ENCODE assay signal across 27 cellular contexts in genomic region chrX:63959975-63960374, GRCh38.
"Had no signal": no experiment of that assay in that cellular context is flagged by ENCODE, and none has a peak within 500 bp of the region (broad histone marks: within the 10 kb centered on the region; RNA-seq: fewer than 3 reads in every experiment).

No MANE protein-coding gene starts in this region.

- H3K27me3 Mint-ChIP-seq: activated CD4-positive, alpha-beta memory T cell treated with anti-CD3 and anti-CD28 coated beads for 36 hours; activated CD4-positive, alpha-beta T cell treated with anti-CD3 and anti-CD28 coated beads, Interleukin-2, amount 10 ng/mL, durations not matched to agents 7 days and 5 days; activated naive CD8-positive, alpha-beta T cell; activated T-helper 17 cell treated with anti-CD3 and anti-CD28 coated beads, Interleukin-2, amount 50 U/mL, for 72 hours had no signal

- H3K36me3 ChIP-seq: brain microvascular endothelial cell, SJSA1 had no signal

- H3K9me3 ChIP-seq: SJSA1 had no signal

- H3K4me1 Mint-ChIP-seq: activated CD4-positive, alpha-beta T cell treated with anti-CD3 and anti-CD28 coated beads, Interleukin-2, amount 10 ng/mL, durations not matched to agents 7 days and 5 days; activated T-helper 17 cell treated with anti-CD3 and anti-CD28 coated beads, Interleukin-2, amount 50 U/mL, for 72 hours had no signal

- H3K27me3 ChIP-seq: brain microvascular endothelial cell, SJSA1 had no signal

- H3K36me3 Mint-ChIP-seq: activated CD4-positive, alpha-beta memory T cell treated with anti-CD3 and anti-CD28 coated beads for 36 hours; activated naive CD8-positive, alpha-beta T cell had no signal

- DNase-seq: activated CD4-positive, alpha-beta memory T cell treated with anti-CD3 and anti-CD28 coated beads for 36 hours; activated CD4-positive, alpha-beta T cell treated with anti-CD3 and anti-CD28 coated beads for 1 hour; activated CD4-positive, alpha-beta T cell treated with anti-CD3 and anti-CD28 coated beads, Interleukin-2, amount 10 ng/mL, durations not matched to agents 7 days and 5 days; activated CD8-positive, alpha-beta memory T cell treated with anti-CD3 and anti-CD28 coated beads for 24 hours; activated gamma-delta T cell; activated naive CD4-positive, alpha-beta T cell treated with anti-CD3 and anti-CD28 coated beads for 36 hours; activated T-cell treated with anti-CD3 and anti-CD28 coated beads, Interleukin-2, amount 50 U/mL, for 4 hours; amygdala; brain microvascular endothelial cell; cerebellar nuclear complex; KBM-7; NCI-H1092 treated with DMSO at 0.1 percent for 48 hours; NCI-H1417 treated with DMSO at 0.1 percent for 48 hours; NCI-H1694 treated with DMSO at 0.1 percent for 48 hours; NCI-H2029 treated with DMSO at 0.1 percent for 48 hours; NCI-H345; NCI-H510A; NCI-H526 treated with DMSO at 0.1 percent for 48 hours; NCI-H82; NK-92 treated with Interleukin-12 subunit alpha and Interleukin-12 subunit beta, amount 100 ng/mL, for 24 hours; SHP77; SW 1271 had no signal

- H3K27ac ChIP-seq: brain microvascular endothelial cell, SJSA1 had no signal

- H3K4me3 ChIP-seq: SJSA1 had no signal

- H3K4me3 Mint-ChIP-seq: activated CD4-positive, alpha-beta memory T cell treated with anti-CD3 and anti-CD28 coated beads for 36 hours; activated CD4-positive, alpha-beta T cell treated with anti-CD3 and anti-CD28 coated beads, Interleukin-2, amount 10 ng/mL, durations not matched to agents 7 days and 5 days; activated naive CD4-positive, alpha-beta T cell treated with anti-CD3 and anti-CD28 coated beads for 36 hours; activated naive CD8-positive, alpha-beta T cell; activated T-cell treated with anti-CD3 and anti-CD28 coated beads, Interleukin-2, amount 50 U/mL, for 4 hours; activated T-helper 17 cell treated with anti-CD3 and anti-CD28 coated beads, Interleukin-2, amount 50 U/mL, for 72 hours; T-helper 2 cell treated with Interferon-gamma antibody and Interleukin-4, amounts not matched to agents 5 μg/mL and 100 μg/mL, for 36 hours had no signal

- ATAC-seq: activated T-cell treated with anti-CD3 and anti-CD28 coated beads, Interleukin-2, amount 50 U/mL, for 4 hours; activated T-helper 17 cell treated with anti-CD3 and anti-CD28 coated beads, Interleukin-2, amount 50 U/mL, for 72 hours; SK-N-SH treated with all-trans-retinoic acid at 6 μM for 48 hours had no signal

- H3K4me1 ChIP-seq: SJSA1 had no signal

- H3K27ac Mint-ChIP-seq: activated CD4-positive, alpha-beta memory T cell treated with anti-CD3 and anti-CD28 coated beads for 36 hours; activated CD4-positive, alpha-beta T cell treated with anti-CD3 and anti-CD28 coated beads, Interleukin-2, amount 10 ng/mL, durations not matched to agents 7 days and 5 days; activated naive CD4-positive, alpha-beta T cell treated with anti-CD3 and anti-CD28 coated beads for 36 hours; activated naive CD8-positive, alpha-beta T cell; activated T-helper 17 cell treated with anti-CD3 and anti-CD28 coated beads, Interleukin-2, amount 50 U/mL, for 72 hours; T-helper 2 cell treated with Interferon-gamma antibody and Interleukin-4, amounts not matched to agents 5 μg/mL and 100 μg/mL, for 36 hours had no signal
